1 cellular context compared by ENCODE assay signal in the genomic region with DNA sequence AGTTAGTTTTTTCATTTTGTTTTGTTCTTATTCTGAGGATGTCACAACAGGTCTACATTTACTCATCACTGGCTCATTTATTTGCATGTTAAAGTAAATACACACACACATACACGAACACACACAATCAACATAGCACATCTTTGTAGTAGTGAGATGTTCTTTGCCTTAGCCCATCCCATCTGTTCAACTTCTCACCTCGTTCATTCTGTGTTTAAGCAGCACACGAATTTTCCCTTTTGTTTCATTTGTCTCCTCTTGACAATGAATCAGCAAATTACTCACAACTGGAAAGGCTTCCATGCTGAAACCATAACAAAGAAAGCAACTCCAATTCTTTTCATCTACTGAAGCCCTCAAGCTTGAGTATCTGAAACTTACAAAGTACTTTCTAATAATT.
TF ChIP-seq lines count a peak whose summit lies in the region.

No MANE protein-coding gene starts in this region.

TF ChIP-seq in GM23338, 12 proteins besides CTCF, POLR2A, EP300 and RAD21:
- no peak for TF ChIP-seq CREB1 (CRISPR knock-in tag; IDR thresholded peaks at IDR 0.05; ENCODE audit: low read depth)
- no peak for TF ChIP-seq JUNB (IDR thresholded peaks at IDR 0.05; ENCODE audit: unreplicated experiment)
- TF ChIP-seq ZNF331 (CRISPR knock-in tag; IDR thresholded peaks at IDR 0.05; ENCODE audit: low read depth) = no peak
- TF ChIP-seq, protein P1, sequence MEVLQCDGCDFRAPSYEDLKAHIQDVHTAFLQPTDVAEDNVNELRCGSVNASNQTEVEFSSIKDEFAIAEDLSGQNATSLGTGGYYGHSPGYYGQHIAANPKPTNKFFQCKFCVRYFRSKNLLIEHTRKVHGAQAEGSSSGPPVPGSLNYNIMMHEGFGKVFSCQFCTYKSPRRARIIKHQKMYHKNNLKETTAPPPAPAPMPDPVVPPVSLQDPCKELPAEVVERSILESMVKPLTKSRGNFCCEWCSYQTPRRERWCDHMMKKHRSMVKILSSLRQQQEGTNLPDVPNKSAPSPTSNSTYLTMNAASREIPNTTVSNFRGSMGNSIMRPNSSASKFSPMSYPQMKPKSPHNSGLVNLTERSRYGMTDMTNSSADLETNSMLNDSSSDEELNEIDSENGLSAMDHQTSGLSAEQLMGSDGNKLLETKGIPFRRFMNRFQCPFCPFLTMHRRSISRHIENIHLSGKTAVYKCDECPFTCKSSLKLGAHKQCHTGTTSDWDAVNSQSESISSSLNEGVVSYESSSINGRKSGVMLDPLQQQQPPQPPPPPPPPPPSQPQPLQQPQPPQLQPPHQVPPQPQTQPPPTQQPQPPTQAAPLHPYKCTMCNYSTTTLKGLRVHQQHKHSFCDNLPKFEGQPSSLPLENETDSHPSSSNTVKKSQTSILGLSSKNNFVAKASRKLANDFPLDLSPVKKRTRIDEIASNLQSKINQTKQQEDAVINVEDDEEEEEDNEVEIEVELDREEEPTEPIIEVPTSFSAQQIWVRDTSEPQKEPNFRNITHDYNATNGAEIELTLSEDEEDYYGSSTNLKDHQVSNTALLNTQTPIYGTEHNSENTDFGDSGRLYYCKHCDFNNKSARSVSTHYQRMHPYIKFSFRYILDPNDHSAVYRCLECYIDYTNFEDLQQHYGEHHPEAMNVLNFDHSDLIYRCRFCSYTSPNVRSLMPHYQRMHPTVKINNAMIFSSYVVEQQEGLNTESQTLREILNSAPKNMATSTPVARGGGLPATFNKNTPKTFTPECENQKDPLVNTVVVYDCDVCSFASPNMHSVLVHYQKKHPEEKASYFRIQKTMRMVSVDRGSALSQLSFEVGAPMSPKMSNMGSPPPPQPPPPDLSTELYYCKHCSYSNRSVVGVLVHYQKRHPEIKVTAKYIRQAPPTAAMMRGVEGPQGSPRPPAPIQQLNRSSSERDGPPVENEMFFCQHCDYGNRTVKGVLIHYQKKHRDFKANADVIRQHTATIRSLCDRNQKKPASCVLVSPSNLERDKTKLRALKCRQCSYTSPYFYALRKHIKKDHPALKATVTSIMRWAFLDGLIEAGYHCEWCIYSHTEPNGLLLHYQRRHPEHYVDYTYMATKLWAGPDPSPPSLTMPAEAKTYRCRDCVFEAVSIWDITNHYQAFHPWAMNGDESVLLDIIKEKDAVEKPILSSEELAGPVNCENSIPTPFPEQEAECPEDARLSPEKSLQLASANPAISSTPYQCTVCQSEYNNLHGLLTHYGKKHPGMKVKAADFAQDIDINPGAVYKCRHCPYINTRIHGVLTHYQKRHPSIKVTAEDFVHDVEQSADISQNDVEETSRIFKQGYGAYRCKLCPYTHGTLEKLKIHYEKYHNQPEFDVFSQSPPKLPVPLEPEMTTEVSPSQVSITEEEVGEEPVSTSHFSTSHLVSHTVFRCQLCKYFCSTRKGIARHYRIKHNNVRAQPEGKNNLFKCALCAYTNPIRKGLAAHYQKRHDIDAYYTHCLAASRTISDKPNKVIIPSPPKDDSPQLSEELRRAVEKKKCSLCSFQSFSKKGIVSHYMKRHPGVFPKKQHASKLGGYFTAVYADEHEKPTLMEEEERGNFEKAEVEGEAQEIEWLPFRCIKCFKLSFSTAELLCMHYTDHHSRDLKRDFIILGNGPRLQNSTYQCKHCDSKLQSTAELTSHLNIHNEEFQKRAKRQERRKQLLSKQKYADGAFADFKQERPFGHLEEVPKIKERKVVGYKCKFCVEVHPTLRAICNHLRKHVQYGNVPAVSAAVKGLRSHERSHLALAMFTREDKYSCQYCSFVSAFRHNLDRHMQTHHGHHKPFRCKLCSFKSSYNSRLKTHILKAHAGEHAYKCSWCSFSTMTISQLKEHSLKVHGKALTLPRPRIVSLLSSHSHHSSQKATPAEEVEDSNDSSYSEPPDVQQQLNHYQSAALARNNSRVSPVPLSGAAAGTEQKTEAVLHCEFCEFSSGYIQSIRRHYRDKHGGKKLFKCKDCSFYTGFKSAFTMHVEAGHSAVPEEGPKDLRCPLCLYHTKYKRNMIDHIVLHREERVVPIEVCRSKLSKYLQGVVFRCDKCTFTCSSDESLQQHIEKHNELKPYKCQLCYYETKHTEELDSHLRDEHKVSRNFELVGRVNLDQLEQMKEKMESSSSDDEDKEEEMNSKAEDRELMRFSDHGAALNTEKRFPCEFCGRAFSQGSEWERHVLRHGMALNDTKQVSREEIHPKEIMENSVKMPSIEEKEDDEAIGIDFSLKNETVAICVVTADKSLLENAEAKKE (CRISPR knock-in tag; IDR thresholded peaks at IDR 0.05) = no peak
- TF ChIP-seq ZNF114 (CRISPR knock-in tag; IDR thresholded peaks at IDR 0.05) = no peak
- TF ChIP-seq NANOG (IDR thresholded peaks at IDR 0.05; ENCODE audit: borderline replicate concordance) = no peak
- no peak for TF ChIP-seq EZH2 (IDR thresholded peaks at IDR 0.05; ENCODE audit: low read depth, unreplicated experiment)
- TF ChIP-seq EZH2phosphoT487 (IDR thresholded peaks at IDR 0.05; ENCODE audit: unreplicated experiment) = no peak
- no peak for TF ChIP-seq POLR2AphosphoS5 (IDR thresholded peaks at IDR 0.05; ENCODE audit: low read depth)
- TF ChIP-seq, protein P2, sequence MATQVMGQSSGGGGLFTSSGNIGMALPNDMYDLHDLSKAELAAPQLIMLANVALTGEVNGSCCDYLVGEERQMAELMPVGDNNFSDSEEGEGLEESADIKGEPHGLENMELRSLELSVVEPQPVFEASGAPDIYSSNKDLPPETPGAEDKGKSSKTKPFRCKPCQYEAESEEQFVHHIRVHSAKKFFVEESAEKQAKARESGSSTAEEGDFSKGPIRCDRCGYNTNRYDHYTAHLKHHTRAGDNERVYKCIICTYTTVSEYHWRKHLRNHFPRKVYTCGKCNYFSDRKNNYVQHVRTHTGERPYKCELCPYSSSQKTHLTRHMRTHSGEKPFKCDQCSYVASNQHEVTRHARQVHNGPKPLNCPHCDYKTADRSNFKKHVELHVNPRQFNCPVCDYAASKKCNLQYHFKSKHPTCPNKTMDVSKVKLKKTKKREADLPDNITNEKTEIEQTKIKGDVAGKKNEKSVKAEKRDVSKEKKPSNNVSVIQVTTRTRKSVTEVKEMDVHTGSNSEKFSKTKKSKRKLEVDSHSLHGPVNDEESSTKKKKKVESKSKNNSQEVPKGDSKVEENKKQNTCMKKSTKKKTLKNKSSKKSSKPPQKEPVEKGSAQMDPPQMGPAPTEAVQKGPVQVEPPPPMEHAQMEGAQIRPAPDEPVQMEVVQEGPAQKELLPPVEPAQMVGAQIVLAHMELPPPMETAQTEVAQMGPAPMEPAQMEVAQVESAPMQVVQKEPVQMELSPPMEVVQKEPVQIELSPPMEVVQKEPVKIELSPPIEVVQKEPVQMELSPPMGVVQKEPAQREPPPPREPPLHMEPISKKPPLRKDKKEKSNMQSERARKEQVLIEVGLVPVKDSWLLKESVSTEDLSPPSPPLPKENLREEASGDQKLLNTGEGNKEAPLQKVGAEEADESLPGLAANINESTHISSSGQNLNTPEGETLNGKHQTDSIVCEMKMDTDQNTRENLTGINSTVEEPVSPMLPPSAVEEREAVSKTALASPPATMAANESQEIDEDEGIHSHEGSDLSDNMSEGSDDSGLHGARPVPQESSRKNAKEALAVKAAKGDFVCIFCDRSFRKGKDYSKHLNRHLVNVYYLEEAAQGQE (IDR thresholded peaks at IDR 0.05; ENCODE audit: unreplicated experiment) = no peak
- TF ChIP-seq STAT1 (IDR thresholded peaks at IDR 0.05; ENCODE audit: unreplicated experiment) = no peak
- TF ChIP-seq, protein P3, sequence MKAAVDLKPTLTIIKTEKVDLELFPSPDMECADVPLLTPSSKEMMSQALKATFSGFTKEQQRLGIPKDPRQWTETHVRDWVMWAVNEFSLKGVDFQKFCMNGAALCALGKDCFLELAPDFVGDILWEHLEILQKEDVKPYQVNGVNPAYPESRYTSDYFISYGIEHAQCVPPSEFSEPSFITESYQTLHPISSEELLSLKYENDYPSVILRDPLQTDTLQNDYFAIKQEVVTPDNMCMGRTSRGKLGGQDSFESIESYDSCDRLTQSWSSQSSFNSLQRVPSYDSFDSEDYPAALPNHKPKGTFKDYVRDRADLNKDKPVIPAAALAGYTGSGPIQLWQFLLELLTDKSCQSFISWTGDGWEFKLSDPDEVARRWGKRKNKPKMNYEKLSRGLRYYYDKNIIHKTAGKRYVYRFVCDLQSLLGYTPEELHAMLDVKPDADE (IDR thresholded peaks at IDR 0.05) = no peak
TF ChIP-seq in GM23338: peak in this region for 0.
